10 cellular contexts compared by ENCODE assay signal in genomic region chr3:127015282-127016042, GRCh38. TPM values are rescaled to one million over a fixed set of nuclear protein-coding genes. Genes with fewer than 3 reads are reported as not detected.
DNase-seq lines count a peak whose midpoint lies in the region; ATAC-seq lines count a peak whose summit lies in the region.
"Had no signal": no experiment of that assay in that cellular context is flagged by ENCODE, and none has a peak within 500 bp of the region (broad histone marks: within the 10 kb centered on the region; RNA-seq: fewer than 3 reads in every experiment).

No MANE protein-coding gene starts in this region.

- ATAC-seq in GM19395 (IDR thresholded peaks at IDR 0.05; ENCODE audit: unreplicated experiment) (peak; percentile 56), HG03457 (IDR thresholded peaks at IDR 0.05; ENCODE audit: unreplicated experiment) (peak; percentile 54), GM18498 (IDR thresholded peaks at IDR 0.05; ENCODE audit: unreplicated experiment) (no peak), HG03025 (IDR thresholded peaks at IDR 0.05; ENCODE audit: low FRiP score, unreplicated experiment) (no peak)

- DNase-seq in A172 (ENCODE audit: low spot score), result peak; percentile 30
- no peak for DNase-seq in 8988T
- DNase-seq in midbrain (lab: John Stamatoyannopoulos, UW), result no peak
- DNase-seq: activated CD4-positive, alpha-beta T cell treated with anti-CD3 and anti-CD28 coated beads, Interleukin-2, amount 50 U/mL, for 4 hours; NCI-H2171 treated with DMSO at 0.1 percent for 48 hours had no signal

- H3K27ac ChIP-seq in angular gyrus (ENCODE audit: low read depth, low read length), result peak overlapping the region; percentile 35

RNA-seq across cellular contexts. Expression of gene PLXNA1, which starts 32.5 kb away (rescaled TPM):
- total RNA-seq in A172 (2014; rRNA removed; shearing (Covaris generic)), result 51.3 and 55.1 TPM in 2 replicates

Comparison
In these comparisons a context has a peak if more than half of its experiments do, and no peak if none do; other contexts are left out.
1. ATAC-seq: peak in GM19395 (single experiment) and HG03457 (single experiment); none in GM18498 (single experiment) and HG03025 (single experiment).